18 cellular contexts compared by ENCODE assay signal in genomic region chr16:11801481-11802021, GRCh38. TPM values are rescaled to one million over a fixed set of nuclear protein-coding genes. Genes with fewer than 3 reads are reported as not detected.
DNase-seq lines count a peak whose midpoint lies in the region; ATAC-seq and TF ChIP-seq lines count a peak whose summit lies in the region.
"Had no signal": no experiment of that assay in that cellular context is flagged by ENCODE, and none has a peak within 500 bp of the region (broad histone marks: within the 10 kb centered on the region; RNA-seq: fewer than 3 reads in every experiment).

No MANE protein-coding gene starts in this region.

- no peak overlapping the region for H3K4me2 ChIP-seq in mammary epithelial cell (ENCODE audit: insufficient read depth, low read depth, low read length)

- peaks cover 34% of the 10 kb centered on the region for H3K79me2 ChIP-seq in mammary epithelial cell (ENCODE audit: insufficient read depth, low read length)

- CTCF ChIA-PET in mammary epithelial cell (lab: Charles Lee; ENCODE audit: low non-redundant PET) = no interaction called here

- no TSS peak for BruUV-seq in mammary epithelial cell (replicated peaks; lab: Mats Ljungman, UMichigan)

- TF ChIP-seq POLR2A in breast epithelium (IDR thresholded peaks at IDR 0.05) (no peak), thyroid gland (IDR thresholded peaks at IDR 0.05) (no peak)

- no peak for TF ChIP-seq CTCF in mammary epithelial cell (conservative IDR thresholded peaks at IDR 0.05 in 1 of 2, IDR thresholded peaks at IDR 0.05 in 1 of 2; ENCODE audit: extremely low read depth in 1 of 2, insufficient read depth in 1 of 2, low read depth in 1 of 2, low read length in 2 of 2)
- no peak for TF ChIP-seq CTCF in breast epithelium (IDR thresholded peaks at IDR 0.05)
- no peak for TF ChIP-seq CTCF in type B pancreatic cell (conservative IDR thresholded peaks at IDR 0.05)
- no peak for TF ChIP-seq CTCF in thyroid gland (IDR thresholded peaks at IDR 0.05)

- H3K4me3 ChIP-seq in mammary epithelial cell (replicated peaks in 1 of 3; ENCODE audit: insufficient read depth in 1 of 3, low read depth in 2 of 3, low read length in 3 of 3) (no peak overlapping the region), breast epithelium (no peak overlapping the region), thyroid gland (replicated peaks in 1 of 3) (no peak overlapping the region)
- H3K4me3 ChIP-seq: ascending aorta, dorsolateral prefrontal cortex, testis had no signal

- no peaks in the 10 kb centered on the region for H4K20me1 ChIP-seq in mammary epithelial cell (ENCODE audit: insufficient read depth, low read length)

- dilution Hi-C loops in mammary epithelial cell (cut with HindIII; ENCODE audit: low sequenced_read_pairs) = no loop called here

- no peak overlapping the region for H3K27ac ChIP-seq in mammary epithelial cell (ENCODE audit: insufficient read depth, low read depth, low read length)
- no peak overlapping the region for H3K27ac ChIP-seq in breast epithelium
- peak overlapping the region; percentile 67 for H3K27ac ChIP-seq in epithelial cell of prostate
- no peak overlapping the region for H3K27ac ChIP-seq in thyroid gland
- H3K27ac ChIP-seq: ascending aorta, testis had no signal

- 84% methylated on average over 3 of the region's 3 CpGs for WGBS in mammary epithelial cell (ENCODE audit: low coverage, missing lambda C conversion rate)
- 77 to 96% methylated on average over 3 of the region's 3 CpGs for whole genome bisulfite sequencing in thyroid gland, 2 donors

- H3K4me1 ChIP-seq in mammary epithelial cell (ENCODE audit: insufficient read depth, low read length) (peaks cover 18% of the 10 kb centered on the region), breast epithelium (peaks cover 0 to 11% of the 10 kb centered on the region in 2 donors), thyroid gland (peaks cover 11 to 18% of the 10 kb centered on the region in 2 donors)

- intact Hi-C loops in mammary epithelial cell (cut with micrococcal nuclease) = no loop called here
- intact Hi-C loops in breast epithelium (cut with DNase I; ENCODE audit: low total_unique reads) = no loop called here
- intact Hi-C loops in left colon (cut with DNase I, micrococcal nuclease) = no loop called here
- intact Hi-C loops in thyroid gland (cut with DNase I) = no loop called here

- no peak overlapping the region for H2AFZ ChIP-seq in mammary epithelial cell (ENCODE audit: low read depth, low read length)

- no peak overlapping the region for H3K9ac ChIP-seq in mammary epithelial cell (ENCODE audit: insufficient read depth, low read length)

- no peaks in the 10 kb centered on the region for H3K36me3 Mint-ChIP-seq in type B pancreatic cell
- H3K36me3 Mint-ChIP-seq: naive B cell had no signal

- H3K9me3 ChIP-seq in mammary epithelial cell (replicated peaks; ENCODE audit: insufficient read depth, low read length) = no peaks in the 10 kb centered on the region
- no peaks in the 10 kb centered on the region for H3K9me3 ChIP-seq in breast epithelium
- no peaks in the 10 kb centered on the region for H3K9me3 ChIP-seq in thyroid gland
- H3K9me3 ChIP-seq: ascending aorta, testis had no signal

- in situ Hi-C loops in mammary epithelial cell (cut with MboI; ENCODE audit: low sequenced_read_pairs in 2 of 2) = loop anchor here (25.0 kb wide), 1 partner anchor 414 kb away; no protein-coding TSS in a partner anchor

- H3K27ac Mint-ChIP-seq in type B pancreatic cell = peak overlapping the region; percentile 42

- H3K27me3 ChIP-seq in mammary epithelial cell (ENCODE audit: insufficient read depth, low read length) (no peaks in the 10 kb centered on the region), breast epithelium (no peaks in the 10 kb centered on the region), thyroid gland (no peaks in the 10 kb centered on the region)
- H3K27me3 ChIP-seq: ascending aorta, dorsolateral prefrontal cortex, testis had no signal

- H3K9me3 Mint-ChIP-seq in type B pancreatic cell = no peaks in the 10 kb centered on the region
- H3K9me3 Mint-ChIP-seq: naive B cell; T-helper 1 cell treated with Interleukin-12 subunit alpha and Interleukin-12 subunit beta and Interleukin-4 antibody, amounts not matched to agents 30 μg/mL and 1 μg/mL, for 36 hours had no signal

- ATAC-seq in left colon = no peak
- ATAC-seq in esophagus mucosa = no peak
- ATAC-seq: left ventricle myocardium superior had no signal

- peak overlapping the region; percentile 30 for H3K4me3 Mint-ChIP-seq in type B pancreatic cell

- H3K27me3 Mint-ChIP-seq in type B pancreatic cell = no peaks in the 10 kb centered on the region
- H3K27me3 Mint-ChIP-seq: naive B cell had no signal

- H3K36me3 ChIP-seq in mammary epithelial cell (ENCODE audit: insufficient read depth, low read length) (no peaks in the 10 kb centered on the region), breast epithelium (no peaks in the 10 kb centered on the region), thyroid gland (no peaks in the 10 kb centered on the region)
- H3K36me3 ChIP-seq: ascending aorta had no signal

- DNase-seq in mammary epithelial cell (peak; percentile 71), breast epithelium (ENCODE audit: low spot score in 2 of 2) (no peak), NCI-H226 (peak; percentile 74), epithelial cell of prostate (ENCODE audit: low read depth, low spot score) (peak; percentile 34), type B pancreatic cell (ENCODE audit: extremely low spot score, unreplicated experiment) (no peak), left colon (no peak), thyroid gland (no peak)
- DNase-seq: activated CD4-positive, alpha-beta T cell treated with anti-CD3 and anti-CD28 coated beads for 4 hours; DMS53; dorsolateral prefrontal cortex; hippocampal formation; left ventricle myocardium superior; naive B cell; NCI-H2171; testis had no signal

- peaks cover 33% of the 10 kb centered on the region for H3K4me1 Mint-ChIP-seq in type B pancreatic cell (ENCODE audit: unreplicated experiment)

RNA-seq across cellular contexts. Expression of gene ZC3H7A, which starts 4.5 kb away (rescaled TPM):
- total RNA-seq in mammary epithelial cell = 10 to 100 TPM; 42.5 to 64.1 TPM
- polyA plus RNA-seq in mammary epithelial cell = 29.0 TPM
- 25.5 TPM for polyA minus RNA-seq in mammary epithelial cell
- total RNA-seq in breast epithelium = 10 to 100 TPM; 58.4 to 70.7 (median 67.5) TPM
- total RNA-seq in type B pancreatic cell (ENCODE audit: low replicate concordance) = 43.3 and 67.5 TPM in 2 replicates
- total RNA-seq in left colon = 10 to 100 TPM; 34.4 to 43.7 TPM
- total RNA-seq in thyroid gland = 100 to 1,000 TPM in 1 of 4 donors, 10 to 100 TPM in 3; 48.9 to 105 (median 62.7) TPM
- 19.4 TPM for total RNA-seq in esophagus mucosa

RNA-seq across cellular contexts. Expression of gene RSL1D1, which starts 49.8 kb away (rescaled TPM):
- 100 to 1,000 TPM; 127 to 209 TPM for total RNA-seq in mammary epithelial cell
- polyA plus RNA-seq in mammary epithelial cell = 114 TPM
- polyA minus RNA-seq in mammary epithelial cell = 27.8 TPM
- total RNA-seq in breast epithelium = 100 to 1,000 TPM; 150 to 219 (median 172) TPM
- 150 and 184 TPM in 2 replicates for total RNA-seq in type B pancreatic cell (ENCODE audit: low replicate concordance)
- total RNA-seq in left colon = 10 to 100 TPM; 82.8 to 91.6 TPM
- 100 to 1,000 TPM in 3 of 4 donors, 10 to 100 TPM in 1; 82.4 to 426 (median 182) TPM for total RNA-seq in thyroid gland
- 115 TPM for total RNA-seq in esophagus mucosa

RNA-seq across cellular contexts. Expression of gene TXNDC11, which starts 58.9 kb away (rescaled TPM):
- total RNA-seq in mammary epithelial cell (10 to 100 TPM; 26.0 to 30.7 TPM), breast epithelium (10 to 100 TPM; 38.6 to 53.7 (median 47.9) TPM), type B pancreatic cell (ENCODE audit: low replicate concordance) (26.7 and 39.0 TPM in 2 replicates), left colon (10 to 100 TPM; 67.4 TPM), thyroid gland (100 to 1,000 TPM in 3 of 4 donors, 10 to 100 TPM in 1; 77.3 to 135 (median 115) TPM), esophagus mucosa (18.2 TPM)
- polyA plus RNA-seq in mammary epithelial cell = 46.6 TPM
- polyA minus RNA-seq in mammary epithelial cell = 34.0 TPM

Comparison
In these comparisons a context has a peak if more than half of its experiments do, and no peak if none do; other contexts are left out.
1. DNase-seq: peak in mammary epithelial cell (single experiment), NCI-H226 (single experiment) and epithelial cell of prostate (single experiment); none in breast epithelium (0 of 2), type B pancreatic cell (single experiment), left colon (0 of 2) and thyroid gland (0 of 2).